Comparison of ENCODE assay signal across 13 cellular contexts in genomic region chr7:74449144-74449543, GRCh38. TPM values are rescaled to one million over a fixed set of nuclear protein-coding genes. Genes with fewer than 3 reads are reported as not detected.
DNase-seq lines count a peak whose midpoint lies in the region; ATAC-seq, FAIRE-seq and TF ChIP-seq lines count a peak whose summit lies in the region.
"Had no signal": no experiment of that assay in that cellular context is flagged by ENCODE, and none has a peak within 500 bp of the region (broad histone marks: within the 10 kb centered on the region; RNA-seq: fewer than 3 reads in every experiment).

No MANE protein-coding gene starts in this region.

- no peak for TF ChIP-seq EP300 in HepG2 (IDR thresholded peaks at IDR 0.05; ENCODE audit: low read depth in 2 of 2, low read length in 2 of 2)
- TF ChIP-seq EP300 in HepG2 (CRISPR knock-in tag; IDR thresholded peaks at IDR 0.05; ENCODE audit: borderline replicate concordance): no peak

- CTCF ChIA-PET in HepG2 (lab: Yijun Ruan, JAX; ENCODE audit: low intra/inter-chr PET ratio, low total read pairs): interaction anchor here (0.7 to 2.5 kb wide), 2 partner anchors 31 to 96 kb away, joined by 3 to 13 read pairs; no protein-coding TSS in a partner anchor
- CTCF ChIA-PET in activated CD4-positive, alpha-beta T cell treated with anti-CD3 and anti-CD28 coated beads, Interleukin-2, amount 10 ng/mL, durations not matched to agents 7 days and 5 days (lab: Charles Lee): interaction anchor here (0.6 to 1.5 kb wide), 3 partner anchors 10 to 1826 kb away, joined by 3 to 7 read pairs (median 5); no protein-coding TSS in a partner anchor

- ATAC-seq in HepG2 (no peak), right lobe of liver (no peak), HG03354 (IDR thresholded peaks at IDR 0.05; ENCODE audit: poor library complexity, severe bottlenecking, unreplicated experiment) (no peak)
- no peak for ATAC-seq in stimulated activated effector memory CD8-positive, alpha-beta T cell treated with anti-CD3 and anti-CD28 coated beads, Interleukin-12 subunit alpha, Interleukin-12 subunit beta, amount 100 ng/mL, for 72 hours

- no peak for FAIRE-seq in HepG2 (lab: Jason Lieb, UNC)
- FAIRE-seq: GM19239, H1, HTR-8/SVneo had no signal

- H3K4me1 ChIP-seq in HepG2 (ENCODE audit: insufficient read depth, low read length) (peaks cover 33% of the 10 kb centered on the region), right lobe of liver (peaks cover 0 to under 1% (median 0%) of the 10 kb centered on the region in 4 donors)

- no peak overlapping the region for H3K4me3 ChIP-seq in HepG2 (replicated peaks in 1 of 3; ENCODE audit: insufficient read depth in 1 of 3, low read depth in 2 of 3, low read length in 3 of 3)
- H3K4me3 ChIP-seq in right lobe of liver: no peak overlapping the region
- no peak overlapping the region for H3K4me3 ChIP-seq in H7 (ENCODE audit: insufficient read depth, low read depth, low read length)
- H3K4me3 ChIP-seq: BLaER1 had no signal

- H3K4me3 Mint-ChIP-seq in dendritic cell treated with granulocyte-macrophage colony-stimulating factor and Interleukin-4, amounts not matched to agents 40 ng/mL and 50 ng/mL, for 4 days: no peak overlapping the region
- H3K4me3 Mint-ChIP-seq in stimulated activated effector memory CD8-positive, alpha-beta T cell treated with anti-CD3 and anti-CD28 coated beads, Interleukin-12 subunit alpha, Interleukin-12 subunit beta, amount 100 ng/mL, for 72 hours: no peak overlapping the region
- H3K4me3 Mint-ChIP-seq in activated CD4-positive, alpha-beta T cell treated with anti-CD3 and anti-CD28 coated beads, Interleukin-2, amount 10 ng/mL, durations not matched to agents 7 days and 5 days: no peak overlapping the region

- no peaks in the 10 kb centered on the region for H3K79me2 ChIP-seq in HepG2 (ENCODE audit: insufficient read depth, low read length)

- H3K27me3 ChIP-seq in HepG2 (ENCODE audit: control insufficient read depth in 1 of 2, insufficient read depth in 2 of 2, low read length in 2 of 2) (0 out of 5 replicates have a peak, but pooled peaks cover 0 to 5% of the 10 kb centered on the region in 2 experiments), right lobe of liver (no peaks in the 10 kb centered on the region), H7 (ENCODE audit: control insufficient read depth, insufficient read depth, low read length) (no peaks in the 10 kb centered on the region)
- H3K27me3 ChIP-seq: BLaER1 had no signal

- intact Hi-C loops in HepG2 (cut with micrococcal nuclease; ENCODE audit: unreplicated experiment): no loop called here
- intact Hi-C loops in right lobe of liver (cut with DNase I): loop anchor here (10.0 kb wide), 2 partner anchors 96 to 116 kb away; no protein-coding TSS in a partner anchor
- intact Hi-C loops in dendritic cell treated with granulocyte-macrophage colony-stimulating factor and Interleukin-4, amounts not matched to agents 40 ng/mL and 50 ng/mL, for 4 days (cut with micrococcal nuclease): no loop called here

- H3K36me3 ChIP-seq in HepG2 (replicated peaks in 1 of 2; ENCODE audit: control insufficient read depth in 1 of 2, insufficient read depth in 2 of 2, low read length in 2 of 2) (no peaks in the 10 kb centered on the region), right lobe of liver (no peaks in the 10 kb centered on the region), H7 (replicated peaks; ENCODE audit: control insufficient read depth, insufficient read depth, low read length) (no peaks in the 10 kb centered on the region)
- H3K36me3 ChIP-seq: BLaER1 had no signal

- DNase-seq in HepG2 (ENCODE audit: low spot score) (no peak), right lobe of liver (no peak), H7 (no peak)
- DNase-seq in stimulated activated effector memory CD8-positive, alpha-beta T cell treated with anti-CD3 and anti-CD28 coated beads, Interleukin-12 subunit alpha, Interleukin-12 subunit beta, amount 100 ng/mL, for 72 hours (ENCODE audit: low spot score in 2 of 2): no peak
- no peak for DNase-seq in activated CD4-positive, alpha-beta T cell treated with anti-CD3 and anti-CD28 coated beads, Interleukin-2, amount 10 ng/mL, durations not matched to agents 7 days and 5 days
- DNase-seq: GF-D8 had no signal

- 52% methylated on average over 4 of the region's 4 CpGs for WGBS in HepG2 (ENCODE audit: low lambda C conversion rate)
- 87% methylated on average over 4 of the region's 4 CpGs for WGBS in right lobe of liver (ENCODE audit: insufficient coverage, low coverage, low lambda C conversion rate, missing lambda C conversion rate)

- peak overlapping the region; percentile 43 for H3K27ac Mint-ChIP-seq in dendritic cell treated with granulocyte-macrophage colony-stimulating factor and Interleukin-4, amounts not matched to agents 40 ng/mL and 50 ng/mL, for 4 days
- H3K27ac Mint-ChIP-seq in stimulated activated effector memory CD8-positive, alpha-beta T cell treated with anti-CD3 and anti-CD28 coated beads, Interleukin-12 subunit alpha, Interleukin-12 subunit beta, amount 100 ng/mL, for 72 hours: peak overlapping the region; percentile 46
- no peak overlapping the region for H3K27ac Mint-ChIP-seq in activated CD4-positive, alpha-beta T cell treated with anti-CD3 and anti-CD28 coated beads, Interleukin-2, amount 10 ng/mL, durations not matched to agents 7 days and 5 days

- POLR2A ChIA-PET in HepG2 (lab: Yijun Ruan, JAX): no interaction called here
- POLR2A ChIA-PET in activated CD4-positive, alpha-beta T cell treated with anti-CD3 and anti-CD28 coated beads, Interleukin-2, amount 10 ng/mL, durations not matched to agents 7 days and 5 days (lab: Charles Lee): no interaction called here

- no TSS peak for BruUV-seq in HepG2 (replicated peaks; lab: Mats Ljungman, UMichigan)

- no peaks in the 10 kb centered on the region for H3K36me3 Mint-ChIP-seq in dendritic cell treated with granulocyte-macrophage colony-stimulating factor and Interleukin-4, amounts not matched to agents 40 ng/mL and 50 ng/mL, for 4 days (ENCODE audit: low read depth)
- no peaks in the 10 kb centered on the region for H3K36me3 Mint-ChIP-seq in stimulated activated effector memory CD8-positive, alpha-beta T cell treated with anti-CD3 and anti-CD28 coated beads, Interleukin-12 subunit alpha, Interleukin-12 subunit beta, amount 100 ng/mL, for 72 hours
- peaks cover 3% of the 10 kb centered on the region for H3K36me3 Mint-ChIP-seq in activated CD4-positive, alpha-beta T cell treated with anti-CD3 and anti-CD28 coated beads, Interleukin-2, amount 10 ng/mL, durations not matched to agents 7 days and 5 days (ENCODE audit: low read depth)

- no peaks in the 10 kb centered on the region for H3K9me3 Mint-ChIP-seq in dendritic cell treated with granulocyte-macrophage colony-stimulating factor and Interleukin-4, amounts not matched to agents 40 ng/mL and 50 ng/mL, for 4 days
- no peaks in the 10 kb centered on the region for H3K9me3 Mint-ChIP-seq in stimulated activated effector memory CD8-positive, alpha-beta T cell treated with anti-CD3 and anti-CD28 coated beads, Interleukin-12 subunit alpha, Interleukin-12 subunit beta, amount 100 ng/mL, for 72 hours
- no peaks in the 10 kb centered on the region for H3K9me3 Mint-ChIP-seq in activated CD4-positive, alpha-beta T cell treated with anti-CD3 and anti-CD28 coated beads, Interleukin-2, amount 10 ng/mL, durations not matched to agents 7 days and 5 days

- H4K20me1 ChIP-seq in HepG2 (ENCODE audit: insufficient read depth, low read length): no peaks in the 10 kb centered on the region
- H4K20me1 ChIP-seq: BLaER1 had no signal

- H3K27ac ChIP-seq in HepG2 (ENCODE audit: extremely low read length, insufficient read depth, low read length) (no peak overlapping the region), right lobe of liver (no peak overlapping the region)
- H3K27ac ChIP-seq: 22Rv1, BLaER1 had no signal

- TF ChIP-seq CTCF in HepG2 (CRISPR knock-in tag; IDR thresholded peaks at IDR 0.05) (no peak), right lobe of liver (IDR thresholded peaks at IDR 0.05) (no peak)

- peaks cover 19% of the 10 kb centered on the region for H3K4me1 Mint-ChIP-seq in dendritic cell treated with granulocyte-macrophage colony-stimulating factor and Interleukin-4, amounts not matched to agents 40 ng/mL and 50 ng/mL, for 4 days (ENCODE audit: low read depth)
- peaks cover 14% of the 10 kb centered on the region for H3K4me1 Mint-ChIP-seq in stimulated activated effector memory CD8-positive, alpha-beta T cell treated with anti-CD3 and anti-CD28 coated beads, Interleukin-12 subunit alpha, Interleukin-12 subunit beta, amount 100 ng/mL, for 72 hours
- peaks cover 19% of the 10 kb centered on the region for H3K4me1 Mint-ChIP-seq in activated CD4-positive, alpha-beta T cell treated with anti-CD3 and anti-CD28 coated beads, Interleukin-2, amount 10 ng/mL, durations not matched to agents 7 days and 5 days

- TF ChIP-seq RAD21 in HepG2 (CRISPR knock-in tag; IDR thresholded peaks at IDR 0.05): no peak

- H3K9ac ChIP-seq in HepG2 (ENCODE audit: insufficient read depth, low read depth, low read length): no peak overlapping the region
- H3K9ac ChIP-seq: BLaER1 had no signal

- TF ChIP-seq POLR2A in HepG2 (IDR thresholded peaks at IDR 0.05; ENCODE audit: insufficient read depth in 1 of 2, low read depth in 2 of 2, low read length in 2 of 2) (no peak), right lobe of liver (IDR thresholded peaks at IDR 0.05) (no peak)

- no peak overlapping the region for H3K4me2 ChIP-seq in HepG2 (ENCODE audit: low read depth, low read length)
- H3K4me2 ChIP-seq: BLaER1 had no signal

- H3K9me3 ChIP-seq in HepG2 (ENCODE audit: low read length) (no peaks in the 10 kb centered on the region), right lobe of liver (no peaks in the 10 kb centered on the region)

- in situ Hi-C loops in HepG2 (cut with HindIII; ENCODE audit: extremely low pct_ligation_motif_present, low pct_unique_long_range_greater_than_20kb): no loop called here

- no peak overlapping the region for H2AFZ ChIP-seq in HepG2 (ENCODE audit: low read length)

- peaks cover 33% of the 10 kb centered on the region for H3K27me3 Mint-ChIP-seq in dendritic cell treated with granulocyte-macrophage colony-stimulating factor and Interleukin-4, amounts not matched to agents 40 ng/mL and 50 ng/mL, for 4 days
- H3K27me3 Mint-ChIP-seq in activated CD4-positive, alpha-beta T cell treated with anti-CD3 and anti-CD28 coated beads, Interleukin-2, amount 10 ng/mL, durations not matched to agents 7 days and 5 days: peaks cover 1% of the 10 kb centered on the region

RNA-seq across cellular contexts. Expression of gene GTF2IRD1, which starts 4.6 kb away (rescaled TPM):
- total RNA-seq in HepG2 (2016; rRNA removed; fragmentation: Illumina TruSeq; extraction: Trizol) (16.5 and 17.8 TPM in 2 replicates), right lobe of liver (1 to 10 TPM; 1.9 to 9.8 (median 6.5) TPM)
- 8.1 and 9.5 TPM in 2 replicates for total RNA-seq in HepG2 (2016; cell fraction: cytosol; rRNA removed; fragmentation: Illumina TruSeq; extraction: Trizol; ENCODE audit: low read depth)
- 13.6 and 19.1 TPM in 2 replicates for total RNA-seq in HepG2 (2016; cell fraction: insoluble cytoplasmic fraction; rRNA removed; fragmentation: Illumina TruSeq; extraction: Trizol)
- total RNA-seq in HepG2 (2016; cell fraction: membrane; rRNA removed; fragmentation: Illumina TruSeq; extraction: Trizol): 17.2 and 18.9 TPM in 2 replicates
- 15.6 and 22.1 TPM in 2 replicates for total RNA-seq in HepG2 (2016; cell fraction: nucleus; rRNA removed; fragmentation: Illumina TruSeq; extraction: Trizol)
- 26.7 and 28.2 TPM in 2 replicates for polyA plus RNA-seq in HepG2 (2011; rRNA removed)
- 12.3 and 16.0 TPM in 2 replicates for polyA plus RNA-seq in HepG2 (2011; cell fraction: cytosol; rRNA removed)
- 38.7 and 43.3 TPM in 2 replicates for polyA plus RNA-seq in HepG2 (2011; cell fraction: nucleus; rRNA removed)
- polyA plus RNA-seq in HepG2 (2012): 36.1 and 37.4 TPM in 2 replicates
- 10.4 and 12.9 TPM in 2 replicates for polyA plus RNA-seq in HepG2 (2016; cell fraction: cytosol; fragmentation: Illumina TruSeq; extraction: Trizol; ENCODE audit: low read depth)
- polyA plus RNA-seq in HepG2 (2016; cell fraction: insoluble cytoplasmic fraction; fragmentation: Illumina TruSeq; extraction: Trizol; ENCODE audit: low read depth): 27.6 and 31.7 TPM in 2 replicates
- polyA plus RNA-seq in HepG2 (2016; cell fraction: membrane; fragmentation: Illumina TruSeq; extraction: Trizol; ENCODE audit: low read depth): 23.3 and 26.7 TPM in 2 replicates
- 51.1 and 66.8 TPM in 2 replicates for polyA plus RNA-seq in HepG2 (2016; cell fraction: nucleus; fragmentation: Illumina TruSeq; extraction: Trizol; ENCODE audit: insufficient read depth, low read depth)
- polyA minus RNA-seq in HepG2 (2011; rRNA and poly(A)+ RNA removed; ENCODE audit: low replicate concordance): 23.4 and 53.2 TPM in 2 replicates
- polyA minus RNA-seq in HepG2 (2011; cell fraction: cytosol; rRNA and poly(A)+ RNA removed): 14.9 and 17.7 TPM in 2 replicates
- 15.5 and 16.5 TPM in 2 replicates for polyA minus RNA-seq in HepG2 (2011; cell fraction: nucleus; rRNA and poly(A)+ RNA removed)
- 1 to 10 TPM in 1 of 2 experiments, under 1 TPM in 1; 0.94 to 1.3 TPM for total RNA-seq in activated CD4-positive, alpha-beta T cell treated with anti-CD3 and anti-CD28 coated beads, Interleukin-2, amount 10 ng/mL, durations not matched to agents 7 days and 5 days
- total RNA-seq in H7 (2014; rRNA removed; shearing (Covaris generic)): 19.6 and 21.1 TPM in 2 replicates

Comparison
In these comparisons a context has a peak if more than half of its experiments do, and no peak if none do; other contexts are left out.
1. intact Hi-C loops: an anchor here in right lobe of liver (10.0 kb wide); none called in HepG2 and dendritic cell treated with granulocyte-macrophage colony-stimulating factor and Interleukin-4, amounts not matched to agents 40 ng/mL and 50 ng/mL, for 4 days.